In genomic region chr10:114665406-114665805, GRCh38 we compare ENCODE assay signal across 31 cellular contexts. TPM values are rescaled to one million over a fixed set of nuclear protein-coding genes. Genes with fewer than 3 reads are reported as not detected.
DNase-seq lines count a peak whose midpoint lies in the region; ATAC-seq and TF ChIP-seq lines count a peak whose summit lies in the region.
"Had no signal": no experiment of that assay in that cellular context is flagged by ENCODE, and none has a peak within 500 bp of the region (broad histone marks: within the 10 kb centered on the region; RNA-seq: fewer than 3 reads in every experiment).

No MANE protein-coding gene starts in this region.

- peak; percentile 22 for DNase-seq in ACHN
- peak; percentile 30 for DNase-seq in DMS153 (lab: John Stamatoyannopoulos, UW)
- DNase-seq in astrocyte of the hippocampus (ENCODE audit: low read depth, low spot score): peak; percentile 32
- no peak for DNase-seq in right lobe of liver
- no peak for DNase-seq in occipital lobe (lab: John Stamatoyannopoulos, UW)
- DNase-seq in superior temporal gyrus (ENCODE audit: extremely low spot score): no peak
- no peak for DNase-seq in HFFc6
- DNase-seq: activated CD4-positive, alpha-beta T cell treated with anti-CD3 and anti-CD28 coated beads, Interleukin-2, amount 50 U/mL, for 48 hours; activated CD8-positive, alpha-beta memory T cell treated with anti-CD3 and anti-CD28 coated beads, Interleukin-2, amount 50 U/mL, for 48 hours; activated naive CD4-positive, alpha-beta T cell treated with anti-CD3 and anti-CD28 coated beads, Interleukin-2, amount 10 ng/mL, durations not matched to agents 7 days and 5 days; amniotic stem cell; Calu3; effector memory CD4-positive, alpha-beta T cell; erythroblast; KBM-7; MG63; naive B cell; NCI-H1436; NCI-H2081 treated with DMSO at 0.1 percent for 48 hours; NCI-H524; psoas muscle; stimulated activated naive CD8-positive, alpha-beta T cell treated with anti-CD3 and anti-CD28 coated beads, Interleukin-15, amount 100 ng/mL, for 72 hours; upper lobe of left lung had no signal

- 0 out of 2 replicates have a peak, but pooled peaks cover 3% of the 10 kb centered on the region for H3K36me3 Mint-ChIP-seq in HFFc6 (ENCODE audit: low read depth)
- H3K36me3 Mint-ChIP-seq: activated naive CD4-positive, alpha-beta T cell treated with anti-CD3 and anti-CD28 coated beads, Interleukin-2, amount 10 ng/mL, durations not matched to agents 7 days and 5 days; mesothelial cell of epicardium; naive B cell had no signal

- peak; percentile 68 to 83 (median 76) for ATAC-seq in right lobe of liver
- ATAC-seq: GM12878; psoas muscle; stimulated activated naive CD8-positive, alpha-beta T cell treated with anti-CD3 and anti-CD28 coated beads, Interleukin-15, amount 100 ng/mL, for 72 hours had no signal

- H3K27me3 ChIP-seq in right lobe of liver: no peaks in the 10 kb centered on the region
- H3K27me3 ChIP-seq: breast epithelium, hepatocyte, MG63, upper lobe of left lung had no signal

- intact Hi-C loops in right lobe of liver (cut with DNase I): no loop called here

- H3K4me1 Mint-ChIP-seq in HFFc6 (ENCODE audit: low read depth): peaks cover 8% of the 10 kb centered on the region
- H3K4me1 Mint-ChIP-seq: activated naive CD4-positive, alpha-beta T cell treated with anti-CD3 and anti-CD28 coated beads, Interleukin-2, amount 10 ng/mL, durations not matched to agents 7 days and 5 days; naive B cell; stimulated activated naive CD8-positive, alpha-beta T cell treated with anti-CD3 and anti-CD28 coated beads, Interleukin-15, amount 100 ng/mL, for 72 hours had no signal

- in situ Hi-C loops in ACHN (cut with HindIII; ENCODE audit: low pct_ligation_motif_present, low pct_unique_long_range_greater_than_20kb, low sequenced_read_pairs): no loop called here

- H3K4me3 ChIP-seq in right lobe of liver: no peak overlapping the region
- H3K4me3 ChIP-seq: breast epithelium, GM12878, HAP-1, hepatocyte, MG63, psoas muscle, skin epidermis, upper lobe of left lung had no signal

- peaks cover 6% of the 10 kb centered on the region; the same call in 1 of the 2 replicates for H3K9me3 Mint-ChIP-seq in HFFc6
- H3K9me3 Mint-ChIP-seq: activated naive CD4-positive, alpha-beta T cell treated with anti-CD3 and anti-CD28 coated beads, Interleukin-2, amount 10 ng/mL, durations not matched to agents 7 days and 5 days; T-helper 1 cell treated with Interleukin-12 subunit alpha and Interleukin-12 subunit beta and Interleukin-4 antibody, amounts not matched to agents 30 μg/mL and 1 μg/mL, for 36 hours had no signal

- no peaks in the 10 kb centered on the region for H3K36me3 ChIP-seq in right lobe of liver
- H3K36me3 ChIP-seq: breast epithelium, HAP-1, upper lobe of left lung had no signal

- WGBS in right lobe of liver (ENCODE audit: insufficient coverage, low coverage, low lambda C conversion rate, missing lambda C conversion rate): 32% methylated on average over 2 of the region's 2 CpGs

- H3K9me3 ChIP-seq in right lobe of liver: no peaks in the 10 kb centered on the region
- H3K9me3 ChIP-seq: breast epithelium, HAP-1, MG63, upper lobe of left lung had no signal

- H3K27ac Mint-ChIP-seq in HFFc6: no peak overlapping the region
- H3K27ac Mint-ChIP-seq: activated naive CD4-positive, alpha-beta T cell treated with anti-CD3 and anti-CD28 coated beads, Interleukin-2, amount 10 ng/mL, durations not matched to agents 7 days and 5 days; mesothelial cell of epicardium; naive B cell; stimulated activated naive CD8-positive, alpha-beta T cell treated with anti-CD3 and anti-CD28 coated beads, Interleukin-15, amount 100 ng/mL, for 72 hours; T-helper 1 cell treated with Interleukin-12 subunit alpha and Interleukin-12 subunit beta and Interleukin-4 antibody, amounts not matched to agents 30 μg/mL and 1 μg/mL, for 36 hours had no signal

- TF ChIP-seq POLR2A in right lobe of liver (IDR thresholded peaks at IDR 0.05): no peak

- peaks cover 0 to 17% (median 9%) of the 10 kb centered on the region in 4 donors for H3K4me1 ChIP-seq in right lobe of liver
- H3K4me1 ChIP-seq: breast epithelium, psoas muscle had no signal

- TF ChIP-seq CTCF in right lobe of liver (IDR thresholded peaks at IDR 0.05): no peak
- no peak for TF ChIP-seq CTCF in HFFc6 (IDR thresholded peaks at IDR 0.05)

- peak overlapping the region in 2 of 3 donors; percentile 38 to 68 for H3K27ac ChIP-seq in right lobe of liver
- H3K27ac ChIP-seq: C4-2B, hepatocyte, psoas muscle, skin epidermis had no signal

- peaks cover 6% of the 10 kb centered on the region for H3K27me3 Mint-ChIP-seq in HFFc6 (ENCODE audit: insufficient read depth)

- H3K4me3 Mint-ChIP-seq in HFFc6: no peak overlapping the region
- H3K4me3 Mint-ChIP-seq: activated naive CD4-positive, alpha-beta T cell treated with anti-CD3 and anti-CD28 coated beads, Interleukin-2, amount 10 ng/mL, durations not matched to agents 7 days and 5 days; mesothelial cell of epicardium; naive B cell; stimulated activated naive CD8-positive, alpha-beta T cell treated with anti-CD3 and anti-CD28 coated beads, Interleukin-15, amount 100 ng/mL, for 72 hours; T-helper 1 cell treated with Interleukin-12 subunit alpha and Interleukin-12 subunit beta and Interleukin-4 antibody, amounts not matched to agents 30 μg/mL and 1 μg/mL, for 36 hours had no signal

RNA-seq across cellular contexts. Expression of gene ABLIM1, which starts 7.3 kb away (rescaled TPM):
- 10 to 100 TPM; 38.8 to 76.5 (median 50.6) TPM for total RNA-seq in right lobe of liver
- total RNA-seq in occipital lobe: 103 TPM
- total RNA-seq in HFFc6 (2021; fragmentation: NEBNext Ultra II Directional; extraction: Animal tissue kit (Norgen Biotek cat#: 25700)): 10 to 100 TPM in 2 of 6 experiments, 1 to 10 TPM in 4; 8.0 to 14.6 (median 8.7) TPM

Comparison
In these comparisons a context has a peak if more than half of its experiments do, and no peak if none do; other contexts are left out.
1. DNase-seq: peak in ACHN (single experiment), DMS153 (single experiment) and astrocyte of the hippocampus (single experiment); none in right lobe of liver (0 of 3), occipital lobe (single experiment), superior temporal gyrus (single experiment) and HFFc6 (single experiment).